8 cellular contexts compared by ENCODE assay signal in genomic region chr1:19210772-19211549, GRCh38. TPM values are rescaled to one million over a fixed set of nuclear protein-coding genes. Genes with fewer than 3 reads are reported as not detected.
DNase-seq lines count a peak whose midpoint lies in the region; ATAC-seq, FAIRE-seq and TF ChIP-seq lines count a peak whose summit lies in the region.

No MANE protein-coding gene starts in this region.

- H3K4me1 ChIP-seq in mucosa of descending colon (ENCODE audit: low read depth), result peaks cover 42% of the 10 kb centered on the region

- no peaks in the 10 kb centered on the region for H3K27me3 Mint-ChIP-seq in chondrocyte (ENCODE audit: low read depth)

- H3K9me3 ChIP-seq in mucosa of descending colon, result no peaks in the 10 kb centered on the region

- ATAC-seq in mucosa of descending colon, result peak; percentile 10

- H3K4me1 Mint-ChIP-seq in chondrocyte (ENCODE audit: low read depth), result peaks cover 48% of the 10 kb centered on the region

- no peaks in the 10 kb centered on the region for H3K9me3 Mint-ChIP-seq in chondrocyte (ENCODE audit: low read depth)

- H3K27ac Mint-ChIP-seq in chondrocyte (ENCODE audit: unreplicated experiment), result peak overlapping the region; percentile 100

- DNase-seq in NCI-H1092 treated with DMSO at 0.1 percent for 48 hours (lab: John Stamatoyannopoulos, UW), result peak; percentile 75
- no peak for DNase-seq in NCI-H1092 (lab: John Stamatoyannopoulos, UW)
- peak; percentile 14 for DNase-seq in NCI-H69 (lab: John Stamatoyannopoulos, UW)
- DNase-seq in chondrocyte (ENCODE audit: low spot score), result no peak
- DNase-seq in mucosa of descending colon, result peak in 1 of 3 donors; percentile 16
- no peak for DNase-seq in frontal cortex (ENCODE audit: low spot score in 2 of 2)
- DNase-seq in posterior vena cava (ENCODE audit: low spot score), result no peak
- DNase-seq in middle frontal gyrus (ENCODE audit: extremely low spot score, low spot score), result no peak

- H3K36me3 ChIP-seq in mucosa of descending colon (ENCODE audit: low read depth), result no peaks in the 10 kb centered on the region

- H3K36me3 Mint-ChIP-seq in chondrocyte (ENCODE audit: low read depth), result peaks cover 4% of the 10 kb centered on the region

- peak overlapping the region; percentile 75 for H3K4me3 ChIP-seq in mucosa of descending colon

- peak overlapping the region; percentile 95 for H3K4me3 Mint-ChIP-seq in chondrocyte (ENCODE audit: unreplicated experiment)

- TF ChIP-seq CTCF in chondrocyte (IDR thresholded peaks at IDR 0.05), result no peak
- TF ChIP-seq CTCF in mucosa of descending colon (IDR thresholded peaks at IDR 0.05), result no peak

- FAIRE-seq in frontal cortex (lab: Jason Lieb, UNC), result no peak

- intact Hi-C loops in mucosa of descending colon (cut with DNase I, micrococcal nuclease), result no loop called here
- intact Hi-C loops in posterior vena cava (cut with DNase I), result loop anchor here in 1 of 2 donors (5.0 kb wide), 1 partner anchor 1506 kb away; the partner anchor contains the start of gene KIF17

RNA-seq across cellular contexts. Expression of gene UBR4, which starts 0.9 kb away (rescaled TPM):
- total RNA-seq in chondrocyte (133 to 144 TPM (median 135 TPM) in 3 replicates), mucosa of descending colon (100 to 1,000 TPM; 108 to 159 (median 128) TPM), frontal cortex (69.7 TPM), posterior vena cava (100 to 1,000 TPM; 111 to 120 TPM)

RNA-seq across cellular contexts. Expression of gene EMC1, which starts 40.4 kb away (rescaled TPM):
- total RNA-seq in chondrocyte (51.9 to 55.6 TPM (median 55.2 TPM) in 3 replicates), mucosa of descending colon (10 to 100 TPM; 37.7 to 42.3 (median 38.3) TPM), frontal cortex (75.0 TPM), posterior vena cava (10 to 100 TPM; 31.8 to 32.0 TPM)

RNA-seq across cellular contexts. Expression of gene MRTO4, which starts 40.6 kb away (rescaled TPM):
- total RNA-seq in chondrocyte (16.2 to 20.4 TPM (median 17.7 TPM) in 3 replicates), mucosa of descending colon (10 to 100 TPM; 17.7 to 18.2 (median 18.1) TPM), frontal cortex (31.8 TPM), posterior vena cava (10 to 100 TPM; 20.3 to 24.3 TPM)

Comparison
In these comparisons a context has a peak if more than half of its experiments do, and no peak if none do; other contexts are left out.
1. DNase-seq: peak in NCI-H1092 treated with DMSO at 0.1 percent for 48 hours (single experiment) and NCI-H69 (single experiment); none in NCI-H1092 (single experiment), chondrocyte (single experiment), frontal cortex (0 of 2), posterior vena cava (single experiment) and middle frontal gyrus (single experiment).